7 cellular contexts compared by ENCODE assay signal in genomic region chr16:1812732-1813163, GRCh38. TPM values are rescaled to one million over a fixed set of nuclear protein-coding genes. Genes with fewer than 3 reads are reported as not detected.
DNase-seq lines count a peak whose midpoint lies in the region; TF ChIP-seq lines count a peak whose summit lies in the region.

No MANE protein-coding gene starts in this region.

- peak; percentile 22 for TF ChIP-seq CTCF in GM13976 (IDR thresholded peaks at IDR 0.05; ENCODE audit: borderline replicate concordance, control extremely low read depth, extremely low read depth, insufficient read depth, missing control alignments)
- peak; percentile 71 for TF ChIP-seq CTCF in epithelial cell of proximal tubule (conservative IDR thresholded peaks at IDR 0.05; ENCODE audit: low read depth, low read length)
- peak; percentile 50 for TF ChIP-seq CTCF in nephron progenitor cell (IDR thresholded peaks at IDR 0.05)
- peak; percentile 30 to 59 (median 46) for TF ChIP-seq CTCF in transverse colon (IDR thresholded peaks at IDR 0.05)

- DNase-seq in GM13976 (ENCODE audit: low spot score) (peak; percentile 59), NCI-H2227 treated with DMSO at 0.1 percent for 48 hours (lab: John Stamatoyannopoulos, UW) (peak; percentile 63), epithelial cell of proximal tubule (ENCODE audit: low read depth) (no peak), nephron progenitor cell (peak; percentile 57), transverse colon (peak; percentile 68), T1000 (lab: John Stamatoyannopoulos, UW) (no peak)
- DNase-seq in activated CD8-positive, alpha-beta memory T cell treated with anti-CD3 and anti-CD28 coated beads, Interleukin-2, amount 50 U/mL, for 48 hours: peak; percentile 74

- H3K27ac ChIP-seq in transverse colon: peak overlapping the region in 2 of 4 donors; percentile 21 to 22

- H3K4me3 Mint-ChIP-seq in nephron progenitor cell: no peak overlapping the region

- H3K4me1 Mint-ChIP-seq in nephron progenitor cell: no peaks in the 10 kb centered on the region

- no peaks in the 10 kb centered on the region for H3K9me3 ChIP-seq in transverse colon

- no peak overlapping the region for H3K27ac Mint-ChIP-seq in nephron progenitor cell

- no peak for TF ChIP-seq EP300 in transverse colon (IDR thresholded peaks at IDR 0.05; ENCODE audit: low read depth)

- no peaks in the 10 kb centered on the region for H3K27me3 ChIP-seq in transverse colon

- TF ChIP-seq POLR2A in transverse colon (IDR thresholded peaks at IDR 0.05): no peak

- no peaks in the 10 kb centered on the region for H3K27me3 Mint-ChIP-seq in nephron progenitor cell (ENCODE audit: low read depth, poor library complexity)

- peaks cover 0 to 28% (median 8%) of the 10 kb centered on the region in 4 donors for H3K36me3 ChIP-seq in transverse colon

- in situ Hi-C loops in GM13976 (cut with MboI; ENCODE audit: low sequenced_read_pairs, unreplicated experiment): no loop called here
- in situ Hi-C loops in transverse colon (cut with MboI; ENCODE audit: low pct_ligation_motif_present in 1 of 4, low pct_unique_long_range_greater_than_20kb in 1 of 4, low sequenced_read_pairs in 3 of 4): no loop called here

- H3K36me3 Mint-ChIP-seq in nephron progenitor cell (ENCODE audit: low read depth): peaks cover 27% of the 10 kb centered on the region

- intact Hi-C loops in transverse colon (cut with DNase I; ENCODE audit: low total_unique reads): loop anchor here (1.0 kb wide), 1 partner anchor 24 kb away; no protein-coding TSS in a partner anchor

- peaks cover 0 to 8% (median 6%) of the 10 kb centered on the region in 4 donors for H3K4me1 ChIP-seq in transverse colon

- WGBS in transverse colon (ENCODE audit: low coverage in 1 of 2), 2 donors: 27% methylated on average over 17 of the region's 17 CpGs; no CpG with 5 or more reads in 1 of the 2 donors

- H3K4me3 ChIP-seq in epithelial cell of proximal tubule (ENCODE audit: low read depth, low read length) (no peak overlapping the region), transverse colon (no peak overlapping the region)

- H3K9me3 Mint-ChIP-seq in nephron progenitor cell: no peaks in the 10 kb centered on the region

RNA-seq across cellular contexts. Expression of gene HAGH, which starts 13.9 kb away (rescaled TPM):
- 83.7 and 87.3 TPM in 2 replicates for total RNA-seq in epithelial cell of proximal tubule
- 100 to 1,000 TPM in 2 of 4 donors, 10 to 100 TPM in 2; 40.6 to 403 (median 121) TPM for total RNA-seq in transverse colon

RNA-seq across cellular contexts. Expression of gene FAHD1, which starts 14.3 kb away (rescaled TPM):
- 47.7 and 59.2 TPM in 2 replicates for total RNA-seq in epithelial cell of proximal tubule
- 100 to 1,000 TPM in 2 of 4 donors, 10 to 100 TPM in 2; 88.0 to 149 (median 104) TPM for total RNA-seq in transverse colon

RNA-seq across cellular contexts. Expression of gene IGFALS, which starts 19.2 kb away (rescaled TPM):
- total RNA-seq in epithelial cell of proximal tubule: 2.6 TPM in 1 of 2 replicates, not detected in the other
- total RNA-seq in transverse colon: 10 to 100 TPM in 1 of 4 donors, under 1 TPM in 2, not detected in 1; 0.27 to 10.8 (median 0.48) TPM

RNA-seq across cellular contexts. Expression of gene NUBP2, which starts 30.0 kb away (rescaled TPM):
- total RNA-seq in epithelial cell of proximal tubule (111 and 138 TPM in 2 replicates), transverse colon (100 to 1,000 TPM in 1 of 4 donors, 10 to 100 TPM in 3; 15.3 to 165 (median 59.6) TPM)

RNA-seq across cellular contexts. Expression of gene SPSB3, which starts 30.4 kb away (rescaled TPM):
- total RNA-seq in epithelial cell of proximal tubule (35.0 and 57.9 TPM in 2 replicates), transverse colon (100 to 1,000 TPM; 101 to 289 (median 125) TPM)

Comparison
In these comparisons a context has a peak if more than half of its experiments do, and no peak if none do; other contexts are left out.
1. DNase-seq: peak in GM13976 (single experiment), NCI-H2227 treated with DMSO at 0.1 percent for 48 hours (single experiment), activated CD8-positive, alpha-beta memory T cell treated with anti-CD3 and anti-CD28 coated beads, Interleukin-2, amount 50 U/mL, for 48 hours (single experiment), nephron progenitor cell (single experiment) and transverse colon (single experiment); none in epithelial cell of proximal tubule (single experiment) and T1000 (single experiment).
2. Peak in every context shown above with its lines, with median percentiles within 50 percentile points of each other: CTCF ChIP-seq.